8 cellular contexts compared by ENCODE assay signal in genomic region chr16:68235882-68236803, GRCh38. TPM values are rescaled to one million over a fixed set of nuclear protein-coding genes. Genes with fewer than 3 reads are reported as not detected.
A peak's percentile ranks its signal among the peaks of the same experiment; 100 is the strongest.
DNase-seq lines count a peak whose midpoint lies in the region; ATAC-seq and TF ChIP-seq lines count a peak whose summit lies in the region.

Gene ESRP2, minus strand, starts transcription at chr16:68236127. Its CDS starts 82 bp downstream, at chr16:68236045.

- H3K4me1 ChIP-seq in SJSA1 (replicated peaks) (peaks cover 18% of the 10 kb centered on the region), lower lobe of right lung (peaks cover 40% of the 10 kb centered on the region)

- no peak for TF ChIP-seq CTCF in lower lobe of right lung (IDR thresholded peaks at IDR 0.05)

- H3K9me3 ChIP-seq in SJSA1 (replicated peaks) (no peaks in the 10 kb centered on the region), lower lobe of right lung (no peaks in the 10 kb centered on the region)

- H3K27me3 ChIP-seq in SJSA1 (replicated peaks) (no peaks in the 10 kb centered on the region), lower lobe of right lung (ENCODE audit: low read depth) (no peaks in the 10 kb centered on the region)

- H3K4me3 ChIP-seq in SJSA1 (peak within 1 kb of the TSS; percentile 37), lower lobe of right lung (peak within 1 kb of the TSS; percentile 78)

- DNase-seq in stimulated activated CD4-positive, alpha-beta T cell treated with anti-CD3 and anti-CD28 coated beads, Interleukin-4, amount 100 ng/mL, for 1 hour = peak; percentile 46
- DNase-seq in stimulated activated CD4-positive, alpha-beta T cell treated with anti-CD3 and anti-CD28 coated beads, Interleukin-4, amount 100 ng/mL, for 24 hours = no peak
- DNase-seq in SJSA1 (ENCODE audit: low read depth in 1 of 2, low spot score in 2 of 2) = no peak
- DNase-seq in lower lobe of right lung = peak; percentile 92

- ATAC-seq in lower lobe of right lung (peak; percentile 71 to 73), HG03280 (IDR thresholded peaks at IDR 0.05; ENCODE audit: unreplicated experiment) (no peak), GM21825 (IDR thresholded peaks at IDR 0.05; ENCODE audit: unreplicated experiment) (no peak)

- intact Hi-C loops in lower lobe of right lung (cut with DNase I) = no loop called here

- H3K27ac ChIP-seq in SJSA1 = peak within 1 kb of the TSS; percentile 78
- H3K27ac ChIP-seq in cingulate gyrus (ENCODE audit: low read depth, low read length) = peak within 1 kb of the TSS; percentile 60
- H3K27ac ChIP-seq in lower lobe of right lung = peak within 1 kb of the TSS; percentile 94
- H3K27ac ChIP-seq in temporal lobe (ENCODE audit: low read depth, low read length) = peak within 1 kb of the TSS; percentile 44

- H3K36me3 ChIP-seq in SJSA1 = no peaks in the 10 kb centered on the region
- H3K36me3 ChIP-seq in lower lobe of right lung = peaks cover 20% of the 10 kb centered on the region

RNA-seq across cellular contexts. Expression of gene ESRP2, which starts in this region (rescaled TPM):
- 0.24 TPM in 1 of 2 replicates, not detected in the other for total RNA-seq in SJSA1 (2014; rRNA removed; shearing (Covaris generic))
- total RNA-seq in lower lobe of right lung (64.5 TPM), temporal lobe (not detected)

Comparison
In these comparisons a context has a peak if more than half of its experiments do, and no peak if none do; other contexts are left out.
1. RNA of gene ESRP2 (total RNA-seq): 64.5 TPM in lower lobe of right lung (single experiment); 0.24 TPM in SJSA1 and not detected in temporal lobe (single experiment); every median in the first group is over 10 times any median in the second.
2. DNase-seq: peak in stimulated activated CD4-positive, alpha-beta T cell treated with anti-CD3 and anti-CD28 coated beads, Interleukin-4, amount 100 ng/mL, for 1 hour (single experiment) and lower lobe of right lung (single experiment); none in stimulated activated CD4-positive, alpha-beta T cell treated with anti-CD3 and anti-CD28 coated beads, Interleukin-4, amount 100 ng/mL, for 24 hours (single experiment) and SJSA1 (0 of 2).
3. H3K27ac ChIP-seq: peak in every context shown above with its lines; median percentile 94 in lower lobe of right lung; 78 in SJSA1; 60 in cingulate gyrus; 44 in temporal lobe.
4. ATAC-seq: peak in lower lobe of right lung (2 of 2); none in HG03280 (single experiment) and GM21825 (single experiment).